ENCODE assay signal across 16 cellular contexts in genomic region chr7:81638216-81638615, GRCh38.
DNase-seq lines count a peak whose midpoint lies in the region; ATAC-seq and TF ChIP-seq lines count a peak whose summit lies in the region.
"Had no signal": no experiment of that assay in that cellular context is flagged by ENCODE, and none has a peak within 500 bp of the region (broad histone marks: within the 10 kb centered on the region; RNA-seq: fewer than 3 reads in every experiment).

No MANE protein-coding gene starts in this region.

- no peaks in the 10 kb centered on the region for H3K36me3 ChIP-seq in osteoblast (ENCODE audit: insufficient read depth, low read length)

- ATAC-seq in HG03108 (IDR thresholded peaks at IDR 0.05; ENCODE audit: unreplicated experiment) (no peak), T-helper 17 cell (no peak)
- ATAC-seq: stimulated activated naive CD8-positive, alpha-beta T cell treated with anti-CD3 and anti-CD28 coated beads, Interleukin-15, Interleukin-2, amounts not matched to agents 100 U/mL and 50 U/mL, for 24 hours had no signal

- no peaks in the 10 kb centered on the region for H3K27me3 ChIP-seq in osteoblast (ENCODE audit: insufficient read depth, low read length)

- no peak overlapping the region for H3K4me3 Mint-ChIP-seq in T-helper 17 cell

- TF ChIP-seq CTCF in osteoblast (IDR thresholded peaks at IDR 0.05; ENCODE audit: extremely low read depth, low read depth, low read length), result no peak

- H2AFZ ChIP-seq in osteoblast (ENCODE audit: low read length), result no peak overlapping the region

- no peaks in the 10 kb centered on the region for H3K27me3 Mint-ChIP-seq in T-helper 17 cell

- H3K4me1 Mint-ChIP-seq in T-helper 17 cell, result no peaks in the 10 kb centered on the region

- peaks cover 63% of the 10 kb centered on the region for H3K4me1 ChIP-seq in osteoblast (ENCODE audit: insufficient read depth, low read length)

- H3K36me3 Mint-ChIP-seq in T-helper 17 cell (ENCODE audit: low read depth), result no peaks in the 10 kb centered on the region

- H3K4me2 ChIP-seq in osteoblast (ENCODE audit: insufficient read depth, low read length), result peak overlapping the region; percentile 66

- H3K79me2 ChIP-seq in osteoblast (ENCODE audit: insufficient read depth, low read length), result no peaks in the 10 kb centered on the region

- no peak overlapping the region for H3K27ac Mint-ChIP-seq in T-helper 17 cell

- DNase-seq in EL (peak; percentile 73), NCI-H460 (ENCODE audit: extremely low read depth, low read depth) (peak; percentile 70), brain pericyte (ENCODE audit: low read depth, low spot score) (peak; percentile 85), osteoblast (ENCODE audit: insufficient read length, low spot score, missing footprints) (no peak), T-helper 17 cell (no peak)
- no peak for DNase-seq in stimulated activated naive CD4-positive, alpha-beta T cell treated with Interleukin-2 at 50 U/mL for 16 hours (lab: John Stamatoyannopoulos, UW)
- DNase-seq in central memory CD4-positive, alpha-beta T cell, result no peak
- DNase-seq: activated CD4-positive, alpha-beta T cell treated with anti-CD3 and anti-CD28 coated beads for 4 hours; activated effector memory CD4-positive, alpha-beta T cell treated with Interleukin-2 at 50 U/mL for 16 hours; cortex of kidney; DND-41; glutamatergic neuron; NCI-H187 treated with DMSO at 0.1 percent for 48 hours; stimulated activated CD4-positive, alpha-beta T cell treated with anti-CD3 and anti-CD28 coated beads, Interleukin-1b, Interleukin-23, amount 100 ng/mL, for 48 hours; stimulated activated naive CD8-positive, alpha-beta T cell treated with anti-CD3 and anti-CD28 coated beads, Interleukin-15, Interleukin-2, amounts not matched to agents 100 U/mL and 50 U/mL, for 24 hours had no signal

- no peaks in the 10 kb centered on the region for H4K20me1 ChIP-seq in osteoblast (ENCODE audit: insufficient read depth, low read length)

- no peak overlapping the region for H3K4me3 ChIP-seq in osteoblast (ENCODE audit: insufficient read depth, low read length)

- H3K27ac ChIP-seq in osteoblast (ENCODE audit: low read depth, low read length), result peak overlapping the region; percentile 91

- H3K9me3 ChIP-seq in osteoblast (ENCODE audit: low read depth, low read length) (no peaks in the 10 kb centered on the region), T-helper 17 cell (ENCODE audit: control insufficient read depth, low read length, poor library complexity, severe bottlenecking) (no peaks in the 10 kb centered on the region)

Comparison
In these comparisons a context has a peak if more than half of its experiments do, and no peak if none do; other contexts are left out.
1. DNase-seq: peak in EL (single experiment), NCI-H460 (single experiment) and brain pericyte (single experiment); none in osteoblast (single experiment), stimulated activated naive CD4-positive, alpha-beta T cell treated with Interleukin-2 at 50 U/mL for 16 hours (single experiment), T-helper 17 cell (0 of 3) and central memory CD4-positive, alpha-beta T cell (single experiment).